In genomic region chr13:75264611-75265010, GRCh38 we compare ENCODE assay signal across 21 cellular contexts.
DNase-seq lines count a peak whose midpoint lies in the region; ATAC-seq, FAIRE-seq and TF ChIP-seq lines count a peak whose summit lies in the region.
"Had no signal": no experiment of that assay in that cellular context is flagged by ENCODE, and none has a peak within 500 bp of the region (broad histone marks: within the 10 kb centered on the region; RNA-seq: fewer than 3 reads in every experiment).

No MANE protein-coding gene starts in this region.

- DNase-seq in A549 (ENCODE audit: low read depth in 1 of 2, low spot score in 1 of 2), result no peak
- DNase-seq in GM12892 (ENCODE audit: insufficient read length), result no peak
- DNase-seq in RCC 7860 (ENCODE audit: low spot score), result peak; percentile 17
- DNase-seq in kidney tubule cell (ENCODE audit: low spot score), result peak; percentile 21
- DNase-seq in COR-L47 (lab: John Stamatoyannopoulos, UW), result no peak
- no peak for DNase-seq in T1000 (lab: John Stamatoyannopoulos, UW)
- DNase-seq: Caco-2; CD4-positive, alpha-beta T cell; DMS 273 treated with DMSO at 0.1 percent for 48 hours; DMS79 treated with DMSO at 0.1 percent for 48 hours; KG1; NCI-H1092 treated with DMSO at 0.1 percent for 48 hours; NCI-H1436 treated with DMSO at 0.1 percent for 48 hours; NCI-H1930; NCI-H2227 treated with DMSO at 0.1 percent for 48 hours; NCI-H510A; T-cell had no signal

- FAIRE-seq in A549 (lab: Jason Lieb, UNC) (no peak), GM12892 (lab: Jason Lieb, UNC) (peak; percentile 90), RCC 7860 (lab: Jason Lieb, UNC) (no peak)
- FAIRE-seq: GM12891, GM18507 had no signal

- H3K4me1 ChIP-seq in A549, result no peaks in the 10 kb centered on the region
- H3K4me1 ChIP-seq: BLaER1 had no signal

- TF ChIP-seq CTCF in A549 (IDR thresholded peaks at IDR 0.05), result no peak

- ATAC-seq in A549 (no peak), GM18505 (IDR thresholded peaks at IDR 0.05; ENCODE audit: unreplicated experiment) (no peak)
- ATAC-seq: T-cell had no signal

- H3K4me2 ChIP-seq in A549, result peak overlapping the region; percentile 37; the same call in 2 of the 3 replicates
- H3K4me2 ChIP-seq: BLaER1 had no signal

- H3K27ac ChIP-seq in A549, result no peak overlapping the region
- H3K27ac ChIP-seq: BLaER1 had no signal

- TF ChIP-seq POLR2A in A549 (IDR thresholded peaks at IDR 0.05; ENCODE audit: low read length), result no peak
- TF ChIP-seq POLR2A in GM12892 (IDR thresholded peaks at IDR 0.05; ENCODE audit: low read depth, low read length), result no peak
- TF ChIP-seq POLR2A in GM18505 (IDR thresholded peaks at IDR 0.05; ENCODE audit: borderline replicate concordance, extremely low read depth, insufficient read depth, insufficient read length), result no peak

- 35% methylated on average over 2 of the region's 2 CpGs for WGBS in A549 (ENCODE audit: missing lambda C conversion rate)

- no peaks in the 10 kb centered on the region for H3K9me3 ChIP-seq in A549
- H3K9me3 ChIP-seq: Caco-2 had no signal

- H3K4me3 ChIP-seq in A549, result no peak overlapping the region
- H3K4me3 ChIP-seq: BLaER1 had no signal

- TF ChIP-seq RAD21 in A549 (conservative IDR thresholded peaks at IDR 0.05 in 1 of 2, IDR thresholded peaks at IDR 0.05 in 1 of 2), result no peak

- POLR2A ChIA-PET in A549 (lab: Yijun Ruan, JAX), result no interaction called here

- TF ChIP-seq EP300 in A549 (IDR thresholded peaks at IDR 0.05), result no peak

- CTCF ChIA-PET in A549 (lab: Yijun Ruan, JAX), result no interaction called here

TF ChIP-seq in A549, 52 proteins besides CTCF, POLR2A, EP300 and RAD21:
- no peak for TF ChIP-seq RCOR1 (IDR thresholded peaks at IDR 0.05; ENCODE audit: low read depth, low read length)
- TF ChIP-seq FOXS1 (CRISPR knock-in tag; IDR thresholded peaks at IDR 0.05), result no peak
- no peak for TF ChIP-seq TP53 (CRISPR knock-in tag; IDR thresholded peaks at IDR 0.05)
- TF ChIP-seq KDM5A (IDR thresholded peaks at IDR 0.05), result no peak
- no peak for TF ChIP-seq RNF2 (IDR thresholded peaks at IDR 0.05; ENCODE audit: borderline replicate concordance, low read depth)
- TF ChIP-seq FOSB (CRISPR knock-in tag; IDR thresholded peaks at IDR 0.05), result no peak
- TF ChIP-seq NR3C1 (IDR thresholded peaks at IDR 0.05), result no peak
- no peak for TF ChIP-seq HOXA7 (CRISPR knock-in tag; IDR thresholded peaks at IDR 0.05)
- no peak for TF ChIP-seq REST (IDR thresholded peaks at IDR 0.05)
- TF ChIP-seq ZSCAN20 (CRISPR knock-in tag; IDR thresholded peaks at IDR 0.05), result no peak
TF ChIP-seq in A549: peak in this region for 0.

Comparison
In these comparisons a context has a peak if more than half of its experiments do, and no peak if none do; other contexts are left out.
1. DNase-seq: peak in RCC 7860 (single experiment) and kidney tubule cell (single experiment); none in A549 (0 of 2), GM12892 (single experiment), COR-L47 (single experiment) and T1000 (single experiment).